In genomic region chr1:159012495-159012894, GRCh38 we compare ENCODE assay signal across 8 cellular contexts. TPM values are rescaled to one million over a fixed set of nuclear protein-coding genes. Genes with fewer than 3 reads are reported as not detected.
DNase-seq lines count a peak whose midpoint lies in the region; ATAC-seq lines count a peak whose summit lies in the region.

No MANE protein-coding gene starts in this region.

- no peak overlapping the region for H4K8ac ChIP-seq in neuronal stem cell (ENCODE audit: low read depth, low read length)

- H3K23ac ChIP-seq in neuronal stem cell (ENCODE audit: low read depth, low read length, poor library complexity), result no peak overlapping the region

- no peak overlapping the region for H3K4me2 ChIP-seq in neuronal stem cell (ENCODE audit: insufficient read depth, low read length, poor library complexity, severe bottlenecking)

- no CpG with 5 or more reads among the region's 6 CpGs for WGBS in neuronal stem cell (ENCODE audit: extremely low coverage in 2 of 2, insufficient read length in 2 of 2, insufficient replicate concordance in 1 of 2), 2 donors

- ATAC-seq in GM18909 (IDR thresholded peaks at IDR 0.05; ENCODE audit: poor library complexity, unreplicated experiment) (peak; percentile 46), left ventricle myocardium superior (peak; percentile 10)
- peak; percentile 52 to 53 for ATAC-seq in activated T-cell treated with anti-CD3 and anti-CD28 coated beads, Interleukin-2, amount 50 U/mL, for 72 hours (replicated peaks in 1 of 2)

- no peak overlapping the region for H4K91ac ChIP-seq in neuronal stem cell (ENCODE audit: low read depth, low read length, poor library complexity)

- no peaks in the 10 kb centered on the region for H3K79me1 ChIP-seq in neuronal stem cell (ENCODE audit: low read depth, low read length)

- no peak overlapping the region for H2BK5ac ChIP-seq in neuronal stem cell (ENCODE audit: low read length)

- no peak overlapping the region for H2BK15ac ChIP-seq in neuronal stem cell (ENCODE audit: low read length)

- H2BK120ac ChIP-seq in neuronal stem cell (ENCODE audit: low read depth, low read length), result no peak overlapping the region

- H3K27me3 ChIP-seq in neuronal stem cell (ENCODE audit: control insufficient read depth in 3 of 3, insufficient read depth in 3 of 3, low read depth in 1 of 3, low read length in 3 of 3), result no peaks in the 10 kb centered on the region

- H3K14ac ChIP-seq in neuronal stem cell (ENCODE audit: low read length), result no peak overlapping the region

- H3K4me3 ChIP-seq in Jurkat, Clone E6-1 (ENCODE audit: low read length), result peak overlapping the region; percentile 64
- H3K4me3 ChIP-seq in neuronal stem cell (ENCODE audit: low read length in 2 of 2), result no peak overlapping the region

- intact Hi-C loops in left ventricle myocardium superior (cut with micrococcal nuclease), result no loop called here

- peaks cover 57% of the 10 kb centered on the region for H3K4me1 Mint-ChIP-seq in activated T-cell treated with anti-CD3 and anti-CD28 coated beads, Interleukin-2, amount 50 U/mL, for 72 hours (ENCODE audit: low read depth)

- no peak overlapping the region for H2BK12ac ChIP-seq in neuronal stem cell (ENCODE audit: low read length)

- H3K27ac ChIP-seq in neuronal stem cell (replicated peaks; ENCODE audit: low read length), result no peak overlapping the region

- H3K36me3 ChIP-seq in neuronal stem cell (replicated peaks in 1 of 2; ENCODE audit: control insufficient read depth in 2 of 2, insufficient read depth in 2 of 2, low read length in 2 of 2), result peaks cover 0 to 13% of the 10 kb centered on the region in 2 donors

- no peak overlapping the region for H3K9ac ChIP-seq in neuronal stem cell (ENCODE audit: low read depth, low read length, poor library complexity)

- no peaks in the 10 kb centered on the region for H3K9me3 ChIP-seq in neuronal stem cell (replicated peaks in 1 of 2; ENCODE audit: control insufficient read depth in 2 of 2, insufficient read depth in 1 of 2, low read depth in 1 of 2, low read length in 2 of 2)

- peak overlapping the region; percentile 95 for H3K27ac Mint-ChIP-seq in activated T-cell treated with anti-CD3 and anti-CD28 coated beads, Interleukin-2, amount 50 U/mL, for 72 hours

- H3K18ac ChIP-seq in neuronal stem cell (ENCODE audit: low read length), result no peak overlapping the region

- no peaks in the 10 kb centered on the region for H3K9me3 Mint-ChIP-seq in activated T-cell treated with anti-CD3 and anti-CD28 coated beads, Interleukin-2, amount 50 U/mL, for 72 hours

- DNase-seq in Jurkat, Clone E6-1 (ENCODE audit: low read depth, low spot score), result peak; percentile 72
- peak; percentile 66 to 67 for DNase-seq in activated T-cell treated with anti-CD3 and anti-CD28 coated beads, Interleukin-2, amount 50 U/mL, for 72 hours
- DNase-seq in left ventricle myocardium superior (no peak), AG08395 (ENCODE audit: low spot score) (no peak), neuronal stem cell (ENCODE audit: low spot score) (no peak), 8988T (no peak)
- peak; percentile 35 to 50 for DNase-seq in stimulated activated CD8-positive, alpha-beta memory T cell treated with anti-CD3 and anti-CD28 coated beads, Interleukin-7, amount 100 ng/mL, for 4 hours (ENCODE audit: low read depth in 2 of 2)

- no peaks in the 10 kb centered on the region for H3K27me3 Mint-ChIP-seq in activated T-cell treated with anti-CD3 and anti-CD28 coated beads, Interleukin-2, amount 50 U/mL, for 72 hours (ENCODE audit: low read depth)

- H2AK5ac ChIP-seq in neuronal stem cell (ENCODE audit: low read depth, low read length), result no peak overlapping the region

- no peak overlapping the region for H2AFZ ChIP-seq in neuronal stem cell (ENCODE audit: low read length)

- H3K4me1 ChIP-seq in neuronal stem cell (ENCODE audit: control insufficient read depth in 2 of 2, insufficient read depth in 1 of 2, low read depth in 1 of 2, low read length in 2 of 2), result peaks cover 3 to 4% of the 10 kb centered on the region in 2 donors

- H3K4me3 Mint-ChIP-seq in activated T-cell treated with anti-CD3 and anti-CD28 coated beads, Interleukin-2, amount 50 U/mL, for 72 hours, result peak overlapping the region; percentile 93 to 96

- H3K36me3 Mint-ChIP-seq in activated T-cell treated with anti-CD3 and anti-CD28 coated beads, Interleukin-2, amount 50 U/mL, for 72 hours (ENCODE audit: insufficient read depth in 2 of 2), result peaks cover 44 to 62% of the 10 kb centered on the region in 2 donors

- H3K4ac ChIP-seq in neuronal stem cell (ENCODE audit: low read length), result no peak overlapping the region

RNA-seq across cellular contexts. Expression of gene IFI16, which starts 2.8 kb away (rescaled TPM):
- 218 TPM for polyA plus RNA-seq in Jurkat, Clone E6-1 (2012; ENCODE audit: insufficient read depth, insufficient read length)
- 100 to 1,000 TPM; 311 to 326 TPM for total RNA-seq in activated T-cell treated with anti-CD3 and anti-CD28 coated beads, Interleukin-2, amount 50 U/mL, for 72 hours
- 24.2 TPM for total RNA-seq in left ventricle myocardium superior
- polyA plus RNA-seq in neuronal stem cell (2013, experiment 1 of 2), result 7.6 TPM
- polyA plus RNA-seq in neuronal stem cell (2013, experiment 2 of 2), result 8.2 TPM

Comparison
In these comparisons a context has a peak if more than half of its experiments do, and no peak if none do; other contexts are left out.
1. DNase-seq: peak in Jurkat, Clone E6-1 (single experiment), activated T-cell treated with anti-CD3 and anti-CD28 coated beads, Interleukin-2, amount 50 U/mL, for 72 hours (2 of 2) and stimulated activated CD8-positive, alpha-beta memory T cell treated with anti-CD3 and anti-CD28 coated beads, Interleukin-7, amount 100 ng/mL, for 4 hours (2 of 2); none in left ventricle myocardium superior (single experiment), AG08395 (single experiment), neuronal stem cell (single experiment) and 8988T (single experiment).
2. RNA of gene IFI16, which starts 2.8 kb away (total RNA-seq): 311 to 326 TPM in activated T-cell treated with anti-CD3 and anti-CD28 coated beads, Interleukin-2, amount 50 U/mL, for 72 hours; 24.2 TPM in left ventricle myocardium superior (single experiment); every median in the first group is over 10 times any median in the second.
3. Peak in every context shown above with its lines, with median percentiles within 50 percentile points of each other: ATAC-seq.